ENCODE assay signal across 19 cellular contexts in genomic region chr17:65657251-65657828, GRCh38.
A peak's percentile ranks its signal among the peaks of the same experiment; 100 is the strongest.
DNase-seq lines count a peak whose midpoint lies in the region; ATAC-seq, FAIRE-seq and TF ChIP-seq lines count a peak whose summit lies in the region.
"Had no signal": no experiment of that assay in that cellular context is flagged by ENCODE, and none has a peak within 500 bp of the region (broad histone marks: within the 10 kb centered on the region; RNA-seq: fewer than 3 reads in every experiment).

No MANE protein-coding gene starts in this region.

- peaks cover 44% of the 10 kb centered on the region for H3K4me1 ChIP-seq in HepG2 (ENCODE audit: insufficient read depth, low read length)
- H3K4me1 ChIP-seq in right lobe of liver: no peaks in the 10 kb centered on the region
- H3K4me1 ChIP-seq in K562 (replicated peaks in 1 of 2; ENCODE audit: control insufficient read depth in 2 of 2, insufficient read depth in 2 of 2, low read length in 2 of 2): peaks cover 0 to 7% of the 10 kb centered on the region in 2 experiments; a peak in 2 of 5 replicates

- H4K20me1 ChIP-seq in HepG2 (ENCODE audit: insufficient read depth, low read length) (no peaks in the 10 kb centered on the region), K562 (replicated peaks; ENCODE audit: control insufficient read depth, insufficient read depth, low read length) (no peaks in the 10 kb centered on the region)

- H3K27ac ChIP-seq in HepG2 (ENCODE audit: extremely low read length, insufficient read depth, low read length) (peak overlapping the region; percentile 1), right lobe of liver (no peak overlapping the region), K562 (ENCODE audit: extremely low read depth, low read depth, low read length) (no peak overlapping the region)
- H3K27ac ChIP-seq: C4-2B, GM23248 had no signal

- H3K9me3 ChIP-seq in HepG2 (ENCODE audit: low read length) (no peaks in the 10 kb centered on the region), right lobe of liver (no peaks in the 10 kb centered on the region), K562 (replicated peaks; ENCODE audit: control insufficient read depth, insufficient read depth, low read depth, low read length) (no peaks in the 10 kb centered on the region)

- 11% methylated on average over 2 of the region's 2 CpGs for WGBS in HepG2 (ENCODE audit: low lambda C conversion rate)
- 60% methylated on average over 2 of the region's 2 CpGs for WGBS in right lobe of liver (ENCODE audit: insufficient coverage, low coverage, low lambda C conversion rate, missing lambda C conversion rate)
- 0% methylated on average over 2 of the region's 2 CpGs for WGBS in K562 (ENCODE audit: insufficient coverage, low coverage, missing lambda C conversion rate)

- ATAC-seq in HepG2 (no peak), right lobe of liver (no peak), HG02588 (IDR thresholded peaks at IDR 0.05; ENCODE audit: unreplicated experiment) (peak; percentile 50), K562 (no peak), HG02938 (IDR thresholded peaks at IDR 0.05; ENCODE audit: unreplicated experiment) (no peak)

- no peaks in the 10 kb centered on the region for H3K27me3 ChIP-seq in HepG2 (ENCODE audit: control insufficient read depth in 1 of 2, insufficient read depth in 2 of 2, low read length in 2 of 2)
- H3K27me3 ChIP-seq in right lobe of liver: no peaks in the 10 kb centered on the region
- peaks cover 0 to 7% of the 10 kb centered on the region in 2 experiments; a peak in 2 of 5 replicates for H3K27me3 ChIP-seq in K562 (ENCODE audit: control insufficient read depth in 2 of 2, insufficient read depth in 2 of 2, low read length in 2 of 2)

- DNase-seq in HepG2 (ENCODE audit: low spot score): no peak
- no peak for DNase-seq in right lobe of liver
- no peak for DNase-seq in K562 (ENCODE audit: extremely low read depth in 1 of 4, low spot score in 3 of 4)
- DNase-seq in COLO668 (lab: John Stamatoyannopoulos, UW; ENCODE audit: unreplicated experiment): no peak
- DNase-seq in posterior cingulate gyrus: no peak
- DNase-seq: AML-193, HCEC 1CT, KG1, NCI-H1105 treated with DMSO at 0.1 percent for 48 hours, NCI-H1694, NCI-H2081 treated with DMSO at 0.1 percent for 48 hours, Right ventricle myocardium superior had no signal

- H2AFZ ChIP-seq in HepG2 (ENCODE audit: low read length): no peak overlapping the region
- no peak overlapping the region for H2AFZ ChIP-seq in K562 (ENCODE audit: low read depth, low read length)
- H2AFZ ChIP-seq: GM23248 had no signal

- in situ Hi-C loops in HepG2 (cut with HindIII; ENCODE audit: extremely low pct_ligation_motif_present, low pct_unique_long_range_greater_than_20kb) (no loop called here), K562 (cut with MboI) (no loop called here)

- TF ChIP-seq POLR2A in HepG2 (IDR thresholded peaks at IDR 0.05; ENCODE audit: insufficient read depth in 1 of 2, low read depth in 2 of 2, low read length in 2 of 2) (no peak), right lobe of liver (IDR thresholded peaks at IDR 0.05) (no peak), K562 (conservative IDR thresholded peaks at IDR 0.05) (no peak)

- CTCF ChIA-PET in HepG2 (lab: Yijun Ruan, JAX; ENCODE audit: low intra/inter-chr PET ratio, low total read pairs) (no interaction called here), K562 (lab: Yijun Ruan, JAX; ENCODE audit: low intra/inter-chr PET ratio) (no interaction called here)

- POLR2A ChIA-PET in HepG2 (lab: Yijun Ruan, JAX): interaction anchor here (1.0 to 1.6 kb wide), 8 partner anchors 14 to 99 kb away, joined by 3 to 10 read pairs (median 5); partner anchors contain the start of gene AXIN2
- POLR2A ChIA-PET in K562 (lab: Yijun Ruan, JAX): no interaction called here

- H3K4me3 ChIP-seq in HepG2 (replicated peaks in 1 of 3; ENCODE audit: insufficient read depth in 1 of 3, low read depth in 2 of 3, low read length in 3 of 3) (no peak overlapping the region), right lobe of liver (no peak overlapping the region), K562 (no peak overlapping the region)
- H3K4me3 ChIP-seq: GM23248 had no signal

- H3K36me3 ChIP-seq in HepG2 (replicated peaks in 1 of 2; ENCODE audit: control insufficient read depth in 1 of 2, insufficient read depth in 2 of 2, low read length in 2 of 2) (no peaks in the 10 kb centered on the region), right lobe of liver (no peaks in the 10 kb centered on the region), K562 (ENCODE audit: control insufficient read depth, insufficient read depth, low read length) (no peaks in the 10 kb centered on the region)

- intact Hi-C loops in HepG2 (cut with micrococcal nuclease; ENCODE audit: unreplicated experiment) (no loop called here), right lobe of liver (cut with DNase I) (no loop called here), K562 (cut with micrococcal nuclease) (no loop called here), posterior cingulate gyrus (cut with DNase I) (no loop called here)

- H3K9ac ChIP-seq in HepG2 (ENCODE audit: insufficient read depth, low read depth, low read length): no peak overlapping the region
- no peak overlapping the region for H3K9ac ChIP-seq in K562 (ENCODE audit: insufficient read depth in 1 of 2, low read depth in 2 of 2, low read length in 2 of 2)
- H3K9ac ChIP-seq: GM23248 had no signal

- BruUV-seq in HepG2 (replicated peaks; lab: Mats Ljungman, UMichigan) (TSS peak; percentile 60), K562 (replicated peaks; lab: Mats Ljungman, UMichigan) (no TSS peak)

- H3K4me2 ChIP-seq in HepG2 (ENCODE audit: low read depth, low read length): peak overlapping the region; percentile 43
- H3K4me2 ChIP-seq in K562 (ENCODE audit: insufficient read depth, low read length): no peak overlapping the region

- FAIRE-seq in HepG2 (lab: Jason Lieb, UNC) (no peak), K562 (lab: Jason Lieb, UNC) (no peak)
- FAIRE-seq: G401.6, GM19239, RCC 7860 had no signal

- TF ChIP-seq EP300 in HepG2 (IDR thresholded peaks at IDR 0.05; ENCODE audit: low read depth in 2 of 2, low read length in 2 of 2) (no peak), HepG2 (CRISPR knock-in tag; IDR thresholded peaks at IDR 0.05; ENCODE audit: borderline replicate concordance) (no peak), K562 (IDR thresholded peaks at IDR 0.05; ENCODE audit: low read length) (no peak)

- TF ChIP-seq RAD21 in HepG2 (CRISPR knock-in tag; IDR thresholded peaks at IDR 0.05) (no peak), K562 (CRISPR knock-in tag; conservative IDR thresholded peaks at IDR 0.05 in 1 of 2, IDR thresholded peaks at IDR 0.05 in 1 of 2) (no peak)

- TF ChIP-seq CTCF in HepG2 (CRISPR knock-in tag; IDR thresholded peaks at IDR 0.05): no peak
- no peak for TF ChIP-seq CTCF in right lobe of liver (IDR thresholded peaks at IDR 0.05)
- no peak for TF ChIP-seq CTCF in K562 (IDR thresholded peaks at IDR 0.05 in 2 of 3, conservative IDR thresholded peaks at IDR 0.05 in 1 of 3; ENCODE audit: insufficient read depth in 2 of 3, low read depth in 1 of 3, low read length in 3 of 3)

- H3K9me1 ChIP-seq in K562 (ENCODE audit: control insufficient read depth, insufficient read depth, low read length): no peaks in the 10 kb centered on the region

- H3K79me2 ChIP-seq in HepG2 (ENCODE audit: insufficient read depth, low read length) (no peaks in the 10 kb centered on the region), K562 (ENCODE audit: control insufficient read depth, insufficient read depth, low read length) (no peaks in the 10 kb centered on the region)

TF ChIP-seq in HepG2, 621 proteins besides CTCF, POLR2A, EP300 and RAD21 (continues in another document):
- TF ChIP-seq CENPT (CRISPR knock-in tag; IDR thresholded peaks at IDR 0.05; ENCODE audit: low read depth) (no peak), LBX2 (CRISPR knock-in tag; IDR thresholded peaks at IDR 0.05; ENCODE audit: borderline replicate concordance) (no peak), ZNF180 (CRISPR knock-in tag; IDR thresholded peaks at IDR 0.05; ENCODE audit: borderline replicate concordance, low read depth) (no peak)

TF ChIP-seq in K562, 482 proteins besides CTCF, POLR2A, EP300 and RAD21:
- TF ChIP-seq FOSL1 (tag; conservative IDR thresholded peaks at IDR 0.05) (0 out of 2 replicates have a peak, but pooled peaks have one; percentile 42), ZNF324 (CRISPR knock-in tag; IDR thresholded peaks at IDR 0.05) (no peak)

Comparison
In these comparisons a context has a peak if more than half of its experiments do, and no peak if none do; other contexts are left out.
1. Of the 241 proteins assayed by ChIP-seq in both HepG2 and K562: peak only in HepG2: none; only in K562: FOSL1; in both: none; in neither: 240.